In the genomic region with DNA sequence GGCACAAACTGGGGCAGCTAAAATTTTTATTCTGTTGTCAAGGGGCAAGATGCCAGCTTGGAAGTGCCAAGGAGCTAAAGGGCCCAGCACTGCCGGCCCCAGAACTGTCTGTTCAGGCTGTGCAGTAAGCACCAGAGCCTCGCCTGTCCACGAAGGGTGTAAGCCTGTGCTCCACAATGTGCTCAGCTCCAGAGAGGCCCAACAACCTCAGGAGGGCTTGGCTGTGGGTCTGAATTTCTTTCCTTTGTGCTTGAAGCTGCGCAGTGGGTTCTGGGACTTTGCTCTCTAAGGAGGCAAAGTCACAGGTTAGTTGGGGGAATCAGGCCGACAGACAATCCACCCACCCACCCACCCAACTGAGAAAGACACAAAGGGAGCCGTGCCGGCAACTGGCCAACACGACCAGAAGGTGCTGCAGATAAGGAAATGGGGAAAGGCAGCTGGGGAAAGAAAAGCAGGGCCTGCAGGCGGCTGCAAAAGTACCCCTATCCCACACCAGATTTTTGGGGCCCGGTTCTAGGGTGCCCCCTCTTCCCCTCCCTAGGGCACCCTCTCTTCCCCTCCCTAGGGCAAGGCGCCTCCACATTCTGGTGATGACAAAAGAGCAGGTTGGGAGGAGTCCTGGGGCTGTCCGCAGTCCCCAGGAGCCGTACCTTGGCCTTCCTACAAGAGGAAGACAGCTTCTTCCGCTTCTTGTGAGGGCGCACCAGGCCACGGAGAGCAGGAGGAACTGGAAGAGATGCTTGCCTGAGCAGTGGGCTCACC, we compare ENCODE assay signal across 11 cellular contexts. TPM values are rescaled to one million over a fixed set of nuclear protein-coding genes. Genes with fewer than 3 reads are reported as not detected.
DNase-seq lines count a peak whose midpoint lies in the region; ATAC-seq and TF ChIP-seq lines count a peak whose summit lies in the region.
"Had no signal": no experiment of that assay in that cellular context is flagged by ENCODE, and none has a peak within 500 bp of the region (broad histone marks: within the 10 kb centered on the region; RNA-seq: fewer than 3 reads in every experiment).

No MANE protein-coding gene starts in this region.

- no peak for TF ChIP-seq EP300 in ovary (IDR thresholded peaks at IDR 0.05)

- no peak overlapping the region for H3K27ac ChIP-seq in CD4-positive, alpha-beta T cell (ENCODE audit: low read depth, low read length)
- H3K27ac ChIP-seq in Panc1 (ENCODE audit: low read length) (no peak overlapping the region), layer of hippocampus (ENCODE audit: low read depth, low read length) (peak overlapping the region; percentile 33), ovary (no peak overlapping the region)
- H3K27ac ChIP-seq: GM23248 had no signal

- no peaks in the 10 kb centered on the region for H3K27me3 Mint-ChIP-seq in CD4-positive, alpha-beta T cell
- H3K27me3 Mint-ChIP-seq: dendritic cell treated with granulocyte-macrophage colony-stimulating factor and Interleukin-4, amounts not matched to agents 40 ng/mL and 50 ng/mL, for 4 days had no signal

- in situ Hi-C loops in Panc1 (cut with HindIII; ENCODE audit: low pct_unique_long_range_greater_than_20kb, low sequenced_read_pairs), result no loop called here

- H3K4me1 Mint-ChIP-seq in CD4-positive, alpha-beta T cell (ENCODE audit: low read depth), result peaks cover 27% of the 10 kb centered on the region

- no peak for DNase-seq in CD4-positive, alpha-beta T cell
- DNase-seq in Panc1 (ENCODE audit: low read depth, low spot score) (no peak), midbrain (lab: John Stamatoyannopoulos, UW) (no peak), ovary (no peak)
- no peak for DNase-seq in stimulated activated naive CD4-positive, alpha-beta T cell (lab: John Stamatoyannopoulos, UW)
- DNase-seq in stimulated activated CD4-positive, alpha-beta T cell treated with anti-CD3 and anti-CD28 coated beads, Interleukin-15, amount 100 ng/mL, for 24 hours, result no peak
- DNase-seq: NCI-H1436 treated with DMSO at 0.1 percent for 48 hours had no signal

- CTCF ChIA-PET in CD4-positive, alpha-beta T cell (lab: Charles Lee), result interaction anchor here (0.8 to 2.3 kb wide), 13 partner anchors 8 to 513 kb away, joined by 3 to 18 read pairs (median 4); a partner anchor contains a TSS
- CTCF ChIA-PET in Panc1 (lab: Charles Lee), result interaction anchor here (0.6 to 1.7 kb wide), 5 partner anchors 12 to 325 kb away, joined by 3 to 13 read pairs (median 4); no protein-coding TSS in a partner anchor

- no peaks in the 10 kb centered on the region for H3K9me3 ChIP-seq in CD4-positive, alpha-beta T cell (ENCODE audit: control insufficient read depth, low read length)
- no peaks in the 10 kb centered on the region for H3K9me3 ChIP-seq in Panc1 (ENCODE audit: control insufficient read depth, insufficient read depth, low read depth, low read length)
- H3K9me3 ChIP-seq in ovary, result no peaks in the 10 kb centered on the region

- no peaks in the 10 kb centered on the region for H3K27me3 ChIP-seq in CD4-positive, alpha-beta T cell (ENCODE audit: control insufficient read depth, insufficient read depth, low read length)
- H3K27me3 ChIP-seq in Panc1 (ENCODE audit: control insufficient read depth, insufficient read depth, low read length) (no peaks in the 10 kb centered on the region), layer of hippocampus (ENCODE audit: control insufficient read depth, insufficient read depth, low read length) (no peaks in the 10 kb centered on the region), ovary (no peaks in the 10 kb centered on the region)

- no peak overlapping the region for H3K4me3 Mint-ChIP-seq in CD4-positive, alpha-beta T cell
- H3K4me3 Mint-ChIP-seq: dendritic cell treated with granulocyte-macrophage colony-stimulating factor and Interleukin-4, amounts not matched to agents 40 ng/mL and 50 ng/mL, for 4 days had no signal

- WGBS in ovary, 3 donors, result 62 to 69% (median 65%) methylated on average over 16 of the region's 16 CpGs

- H3K27ac Mint-ChIP-seq in CD4-positive, alpha-beta T cell, result peak overlapping the region; percentile 29
- H3K27ac Mint-ChIP-seq: dendritic cell treated with granulocyte-macrophage colony-stimulating factor and Interleukin-4, amounts not matched to agents 40 ng/mL and 50 ng/mL, for 4 days had no signal

- POLR2A ChIA-PET in CD4-positive, alpha-beta T cell (lab: Charles Lee), result interaction anchor here (0.7 to 2.7 kb wide), 7 partner anchors 8 to 325 kb away, joined by 3 to 18 read pairs (median 4); a partner anchor contains a TSS
- POLR2A ChIA-PET in Panc1 (lab: Charles Lee), result no interaction called here

- H3K9me3 Mint-ChIP-seq in CD4-positive, alpha-beta T cell, result no peaks in the 10 kb centered on the region
- H3K9me3 Mint-ChIP-seq: dendritic cell treated with granulocyte-macrophage colony-stimulating factor and Interleukin-4, amounts not matched to agents 40 ng/mL and 50 ng/mL, for 4 days had no signal

- ATAC-seq in CD4-positive, alpha-beta T cell (ENCODE audit: poor library complexity), result peak; percentile 39
- ATAC-seq in GM19467 (IDR thresholded peaks at IDR 0.05; ENCODE audit: unreplicated experiment), result peak; percentile 19
- ATAC-seq in Panc1, result peak; percentile 75

- H3K4me1 ChIP-seq in Panc1 (ENCODE audit: control insufficient read depth, insufficient read depth, low read length), result peaks cover 6% of the 10 kb centered on the region; the same call in 1 of the 2 replicates
- H3K4me1 ChIP-seq in ovary (ENCODE audit: insufficient read depth), result no peaks in the 10 kb centered on the region

- no TSS peak for BruUV-seq in Panc1 (replicated peaks; lab: Mats Ljungman, UMichigan)

- peak; percentile 48 for TF ChIP-seq CTCF in CD4-positive, alpha-beta T cell (IDR thresholded peaks at IDR 0.05)
- no peak for TF ChIP-seq CTCF in Panc1 (IDR thresholded peaks at IDR 0.05)
- no peak for TF ChIP-seq CTCF in ovary (IDR thresholded peaks at IDR 0.05)

- intact Hi-C loops in CD4-positive, alpha-beta T cell (cut with DNase I, micrococcal nuclease), result loop anchor here (1.0 to 5.0 kb wide), 3 partner anchors 74 to 325 kb away; a partner anchor contains a TSS
- intact Hi-C loops in Panc1 (cut with micrococcal nuclease; ENCODE audit: unreplicated experiment), result loop anchor here (10.0 kb wide), 1 partner anchor 321 kb away; no protein-coding TSS in a partner anchor
- intact Hi-C loops in ovary (cut with DNase I), result loop anchor here (2.0 to 10.0 kb wide), 3 partner anchors 321 to 324 kb away; no protein-coding TSS in a partner anchor

- H3K36me3 Mint-ChIP-seq in CD4-positive, alpha-beta T cell (ENCODE audit: low read depth), result peaks cover 72% of the 10 kb centered on the region

- H3K4me3 ChIP-seq in Panc1 (ENCODE audit: low read depth in 2 of 2, low read length in 2 of 2), result no peak overlapping the region
- no peak overlapping the region for H3K4me3 ChIP-seq in ovary
- H3K4me3 ChIP-seq: GM23248 had no signal

- TF ChIP-seq POLR2A in ovary (IDR thresholded peaks at IDR 0.05), result no peak

- H3K36me3 ChIP-seq in Panc1 (ENCODE audit: control insufficient read depth, insufficient read depth, low read length) (peaks cover 17% of the 10 kb centered on the region; the same call in 1 of the 2 replicates), ovary (no peaks in the 10 kb centered on the region)

RNA-seq across cellular contexts. Expression of a gene that starts 7.7 kb away (rescaled TPM):
- total RNA-seq in CD4-positive, alpha-beta T cell, result 100 to 1,000 TPM; 126 to 127 TPM
- total RNA-seq in Panc1 (2021; ENCODE audit: unreplicated experiment) (147 TPM), ovary (10 to 100 TPM; 33.6 to 78.4 (median 53.4) TPM)
- 124 TPM for polyA plus RNA-seq in Panc1 (2012; ENCODE audit: insufficient read length)
- 10 to 100 TPM; 39.2 to 43.4 TPM for polyA plus RNA-seq in ovary

RNA-seq across cellular contexts. Expression of a gene that starts 16.1 kb away (rescaled TPM):
- total RNA-seq in CD4-positive, alpha-beta T cell, result 100 to 1,000 TPM; 134 to 138 TPM
- total RNA-seq in Panc1 (2021; ENCODE audit: unreplicated experiment), result 123 TPM
- 186 TPM for polyA plus RNA-seq in Panc1 (2012; ENCODE audit: insufficient read length)
- 100 to 1,000 TPM in 2 of 7 donors, 10 to 100 TPM in 5; 74.9 to 155 (median 95.9) TPM for total RNA-seq in ovary
- 100 to 1,000 TPM in 1 of 2 donors, 10 to 100 TPM in 1; 79.3 to 106 TPM for polyA plus RNA-seq in ovary

RNA-seq across cellular contexts. Expression of a gene that starts 24.8 kb away (rescaled TPM):
- total RNA-seq in CD4-positive, alpha-beta T cell, result under 1 TPM in 1 of 2 experiments, not detected in 1; 0.08 TPM
- total RNA-seq in Panc1 (2021; ENCODE audit: unreplicated experiment) (not detected), ovary (under 1 TPM; 0.05 to 0.28 (median 0.24) TPM)
- 0.11 TPM for polyA plus RNA-seq in Panc1 (2012; ENCODE audit: insufficient read length)
- under 1 TPM; 0.18 to 0.22 TPM for polyA plus RNA-seq in ovary
- total RNA-seq: GM23248 had no signal
- polyA plus RNA-seq: GM23248 had no signal

RNA-seq across cellular contexts. Expression of a gene that starts 40.5 kb away (rescaled TPM):
- 10 to 100 TPM; 39.8 to 43.8 TPM for total RNA-seq in CD4-positive, alpha-beta T cell
- total RNA-seq in Panc1 (2021; ENCODE audit: unreplicated experiment) (166 TPM), ovary (10 to 100 TPM; 25.9 to 84.6 (median 59.3) TPM)
- polyA plus RNA-seq in Panc1 (2012; ENCODE audit: insufficient read length), result 167 TPM
- polyA plus RNA-seq in ovary, result 10 to 100 TPM; 24.4 to 49.2 TPM

Comparison
In these comparisons a context has a peak if more than half of its experiments do, and no peak if none do; other contexts are left out.
1. ATAC-seq: peak in every context shown above with its lines; median percentile 75 in Panc1; 39 in CD4-positive, alpha-beta T cell; 19 in GM19467.